In genomic region chr10:4526426-4526825, GRCh38 we compare ENCODE assay signal across 16 cellular contexts.
"Had no signal": no experiment of that assay in that cellular context is flagged by ENCODE, and none has a peak within 500 bp of the region (broad histone marks: within the 10 kb centered on the region; RNA-seq: fewer than 3 reads in every experiment).

No MANE protein-coding gene starts in this region.

- H3K36me3 Mint-ChIP-seq: activated CD4-positive, alpha-beta memory T cell treated with anti-CD3 and anti-CD28 coated beads for 36 hours; naive thymus-derived CD8-positive, alpha-beta T cell had no signal

- H3K9me3 ChIP-seq: lower lobe of right lung, testis had no signal

- ATAC-seq: activated naive CD8-positive, alpha-beta T cell treated with anti-CD3 and anti-CD28 coated beads, Interleukin-2, amount 50 U/mL, for 24 hours; activated T-cell treated with anti-CD3 and anti-CD28 coated beads, Interleukin-2, amount 50 U/mL, for 72 hours; lower lobe of right lung; naive thymus-derived CD8-positive, alpha-beta T cell; right cardiac atrium had no signal

- DNase-seq: activated CD4-positive, alpha-beta memory T cell treated with anti-CD3 and anti-CD28 coated beads for 36 hours; activated naive CD4-positive, alpha-beta T cell treated with Interleukin-2 at 50 U/mL for 16 hours; activated naive CD8-positive, alpha-beta T cell treated with anti-CD3 and anti-CD28 coated beads, Interleukin-2, amount 50 U/mL, for 24 hours; activated T-cell treated with anti-CD3 and anti-CD28 coated beads, Interleukin-2, amount 50 U/mL, for 72 hours; central memory CD4-positive, alpha-beta T cell; cortex of kidney; effector memory CD4-positive, alpha-beta T cell; hypothalamus; lower lobe of right lung; naive thymus-derived CD8-positive, alpha-beta T cell; right cardiac atrium; stimulated activated CD4-positive, alpha-beta T cell treated with anti-CD3 and anti-CD28 coated beads, Interleukin-12 subunit alpha, Interleukin-12 subunit beta, amount 100 ng/mL, for 4 hours; stimulated activated naive CD4-positive, alpha-beta T cell treated with Interleukin-2 at 50 U/mL for 16 hours; testis had no signal

- H3K4me1 Mint-ChIP-seq: activated naive CD8-positive, alpha-beta T cell treated with anti-CD3 and anti-CD28 coated beads, Interleukin-2, amount 50 U/mL, for 24 hours; naive thymus-derived CD8-positive, alpha-beta T cell had no signal

- H3K27me3 ChIP-seq: testis had no signal

- H3K9me3 Mint-ChIP-seq: activated CD4-positive, alpha-beta memory T cell treated with anti-CD3 and anti-CD28 coated beads for 36 hours; activated T-cell treated with anti-CD3 and anti-CD28 coated beads, Interleukin-2, amount 50 U/mL, for 72 hours; naive thymus-derived CD8-positive, alpha-beta T cell had no signal

- H3K36me3 ChIP-seq: lower lobe of right lung had no signal

- H3K27me3 Mint-ChIP-seq: progenitor cell of endocrine pancreas had no signal

- H3K4me3 Mint-ChIP-seq: activated CD4-positive, alpha-beta memory T cell treated with anti-CD3 and anti-CD28 coated beads for 36 hours; activated naive CD8-positive, alpha-beta T cell treated with anti-CD3 and anti-CD28 coated beads, Interleukin-2, amount 50 U/mL, for 24 hours; activated T-cell treated with anti-CD3 and anti-CD28 coated beads, Interleukin-2, amount 50 U/mL, for 72 hours; naive thymus-derived CD8-positive, alpha-beta T cell had no signal

- H3K4me3 ChIP-seq: lower lobe of right lung, testis had no signal

- H3K4me1 ChIP-seq: lower lobe of right lung, testis had no signal

- H3K27ac ChIP-seq: lower lobe of right lung, testis, VCaP had no signal

- H3K27ac Mint-ChIP-seq: activated CD4-positive, alpha-beta memory T cell treated with anti-CD3 and anti-CD28 coated beads for 36 hours; activated naive CD8-positive, alpha-beta T cell treated with anti-CD3 and anti-CD28 coated beads, Interleukin-2, amount 50 U/mL, for 24 hours; activated T-cell treated with anti-CD3 and anti-CD28 coated beads, Interleukin-2, amount 50 U/mL, for 72 hours; naive thymus-derived CD8-positive, alpha-beta T cell; progenitor cell of endocrine pancreas had no signal
